Comparison of ENCODE assay signal across 8 cellular contexts in genomic region chr7:73578342-73579124, GRCh38. TPM values are rescaled to one million over a fixed set of nuclear protein-coding genes. Genes with fewer than 3 reads are reported as not detected.
DNase-seq lines count a peak whose midpoint lies in the region; ATAC-seq and TF ChIP-seq lines count a peak whose summit lies in the region.

A gene with protein sequence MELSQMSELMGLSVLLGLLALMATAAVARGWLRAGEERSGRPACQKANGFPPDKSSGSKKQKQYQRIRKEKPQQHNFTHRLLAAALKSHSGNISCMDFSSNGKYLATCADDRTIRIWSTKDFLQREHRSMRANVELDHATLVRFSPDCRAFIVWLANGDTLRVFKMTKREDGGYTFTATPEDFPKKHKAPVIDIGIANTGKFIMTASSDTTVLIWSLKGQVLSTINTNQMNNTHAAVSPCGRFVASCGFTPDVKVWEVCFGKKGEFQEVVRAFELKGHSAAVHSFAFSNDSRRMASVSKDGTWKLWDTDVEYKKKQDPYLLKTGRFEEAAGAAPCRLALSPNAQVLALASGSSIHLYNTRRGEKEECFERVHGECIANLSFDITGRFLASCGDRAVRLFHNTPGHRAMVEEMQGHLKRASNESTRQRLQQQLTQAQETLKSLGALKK (minus strand): TSS chr7:73578579. CDS start chr7:73578549, 30 bp downstream.

- peak within 1 kb of the TSS; percentile 36 for H3K18ac ChIP-seq in IMR-90 (ENCODE audit: low read depth, low read length)

- H3K56ac ChIP-seq in IMR-90 (ENCODE audit: extremely low read depth, insufficient read depth, low read length) = peak within 1 kb of the TSS; percentile 86; the same call in 1 of the 2 replicates

- no peak within 1 kb of the TSS for H2BK120ac ChIP-seq in IMR-90 (ENCODE audit: low read depth, low read length)

- WGBS in IMR-90 (ENCODE audit: extremely low coverage in 2 of 2, insufficient read length in 1 of 2), 2 experiments = 1% methylated on average over 22 of the region's 75 CpGs; no CpG with 5 or more reads in 1 of the 2 experiments

- intact Hi-C loops in IMR-90 (cut with micrococcal nuclease) = no loop called here
- intact Hi-C loops in mucosa of descending colon (cut with DNase I, micrococcal nuclease) = no loop called here

- H3K14ac ChIP-seq in IMR-90 (replicated peaks; ENCODE audit: low read depth, low read length) = peak within 1 kb of the TSS; percentile 97

- H2BK5ac ChIP-seq in IMR-90 (ENCODE audit: low read depth, low read length, poor library complexity, severe bottlenecking) = peak within 1 kb of the TSS; percentile 63

- H3K27me3 ChIP-seq in IMR-90 (ENCODE audit: control insufficient read depth, insufficient read depth, low read length) = no peaks in the 10 kb centered on the region

- no peak for TF ChIP-seq RAD21 in IMR-90 (IDR thresholded peaks at IDR 0.05; ENCODE audit: low read length)

- H3K27ac ChIP-seq in IMR-90 (ENCODE audit: insufficient read depth, low read length) = peak within 1 kb of the TSS; percentile 81

- TF ChIP-seq POLR2A in IMR-90 (IDR thresholded peaks at IDR 0.05; ENCODE audit: low read depth, low read length) = peak; percentile 97

- peak within 1 kb of the TSS; percentile 74 for H2AK5ac ChIP-seq in IMR-90 (ENCODE audit: low read depth, low read length)

- ATAC-seq in GM21528 (IDR thresholded peaks at IDR 0.05; ENCODE audit: low FRiP score, unreplicated experiment) (peak; percentile 84), IMR-90 (ENCODE audit: low read depth) (peak; percentile 96), mucosa of descending colon (peak; percentile 96)

- H3K9ac ChIP-seq in IMR-90 (ENCODE audit: low read depth, low read length) = peak within 1 kb of the TSS; percentile 97

- H3K23ac ChIP-seq in IMR-90 (ENCODE audit: low read depth, low read length) = peak within 1 kb of the TSS; percentile 97

- no TSS peak for BruUV-seq in IMR-90 (replicated peaks; lab: Mats Ljungman, UMichigan)

- H3K4me1 ChIP-seq in IMR-90 (ENCODE audit: control insufficient read depth, insufficient read depth, low read length) (peaks cover 6% of the 10 kb centered on the region), mucosa of descending colon (ENCODE audit: low read depth) (peaks cover 10% of the 10 kb centered on the region)

- H3K4ac ChIP-seq in IMR-90 (ENCODE audit: low read depth, low read length) = peak within 1 kb of the TSS; percentile 87

- H4K20me1 ChIP-seq in IMR-90 (ENCODE audit: insufficient read depth, low read length) = peaks cover 25% of the 10 kb centered on the region

- in situ Hi-C loops in IMR-90 (cut with MboI; ENCODE audit: low sequenced_read_pairs) = no loop called here

- H3K36me3 ChIP-seq in IMR-90 (ENCODE audit: control insufficient read depth, insufficient read depth, low read length) (peaks cover 13% of the 10 kb centered on the region), mucosa of descending colon (ENCODE audit: low read depth) (no peaks in the 10 kb centered on the region)

- peak within 1 kb of the TSS; percentile 1; the same call in 1 of the 3 replicates for H2BK15ac ChIP-seq in IMR-90 (ENCODE audit: low read depth, low read length)

- H3K9me3 ChIP-seq in IMR-90 (ENCODE audit: control insufficient read depth, insufficient read depth, low read length) (no peaks in the 10 kb centered on the region), mucosa of descending colon (no peaks in the 10 kb centered on the region)

- TF ChIP-seq CTCF in IMR-90 (conservative IDR thresholded peaks at IDR 0.05; ENCODE audit: low read depth, low read length) (peak; percentile 23; the same call in 1 of the 2 replicates), epithelial cell of esophagus (IDR thresholded peaks at IDR 0.05; ENCODE audit: insufficient read depth, low read depth, low read length, missing control alignments) (peak; percentile 32), mucosa of descending colon (IDR thresholded peaks at IDR 0.05) (peak; percentile 19)

- H4K5ac ChIP-seq in IMR-90 (ENCODE audit: low read depth, low read length) = peak within 1 kb of the TSS; percentile 69

- peaks cover 19 to 38% of the 10 kb centered on the region in 2 experiments; a peak in 3 of 4 replicates for H3K79me1 ChIP-seq in IMR-90 (ENCODE audit: low read depth in 1 of 2, low read length in 2 of 2)

- H3K4me3 ChIP-seq in IMR-90 (ENCODE audit: insufficient read depth, low read depth, low read length) (peak within 1 kb of the TSS; percentile 70), epithelial cell of esophagus (ENCODE audit: low read length) (peak within 1 kb of the TSS; percentile 91), mucosa of descending colon (peak within 1 kb of the TSS; percentile 81)

- H4K8ac ChIP-seq in IMR-90 (ENCODE audit: low read depth in 2 of 2, low read length in 2 of 2) = peak within 1 kb of the TSS; percentile 56 to 96

- dilution Hi-C loops in IMR-90 (cut with HindIII; ENCODE audit: low sequenced_read_pairs, unreplicated experiment) = no loop called here

- H2AK9ac ChIP-seq in IMR-90 (replicated peaks; ENCODE audit: low read depth, low read length, poor library complexity) = peak within 1 kb of the TSS; percentile 88

- H3K9me1 ChIP-seq in IMR-90 (ENCODE audit: insufficient read depth, low read length) = peaks cover 5% of the 10 kb centered on the region

- H2BK20ac ChIP-seq in IMR-90 (ENCODE audit: low read depth, low read length) = no peak within 1 kb of the TSS

- peak; percentile 98 for DNase-seq in DMS153 (lab: John Stamatoyannopoulos, UW)
- peak; percentile 97 for DNase-seq in IMR-90
- peak; percentile 100 for DNase-seq in OCI-M1 (lab: John Stamatoyannopoulos, UW)
- DNase-seq in activated T-cell treated with anti-CD3 and anti-CD28 coated beads for 24 hours (ENCODE audit: low read depth) = peak; percentile 96
- peak; percentile 99 for DNase-seq in epithelial cell of esophagus (ENCODE audit: low read depth)
- DNase-seq in mucosa of descending colon = peak; percentile 99 to 100 (median 99)
- peak; percentile 96 for DNase-seq in stimulated activated CD8-positive, alpha-beta memory T cell treated with anti-CD3 and anti-CD28 coated beads, Interleukin-4, amount 100 ng/mL, for 24 hours (ENCODE audit: low read depth)

- peak within 1 kb of the TSS; percentile 88 for H4K91ac ChIP-seq in IMR-90 (ENCODE audit: insufficient read depth, low read depth, low read length)

- POLR2A ChIA-PET in IMR-90 (lab: Charles Lee; ENCODE audit: unreplicated experiment) = interaction anchor here (0.6 kb wide), 3 partner anchors 10 to 97 kb away, joined by 3 to 4 read pairs (median 4); no protein-coding TSS in a partner anchor

- peak within 1 kb of the TSS; percentile 82 for H3K4me2 ChIP-seq in IMR-90 (ENCODE audit: low read depth, low read length)

- H2AFZ ChIP-seq in IMR-90 (replicated peaks; ENCODE audit: low read length, poor library complexity) = peak within 1 kb of the TSS; percentile 91

- CTCF ChIA-PET in IMR-90 (lab: Yijun Ruan, JAX) = no interaction called here

TF ChIP-seq in IMR-90, 13 proteins besides CTCF, POLR2A, EP300 and RAD21:
- TF ChIP-seq CHD1 (IDR thresholded peaks at IDR 0.05; ENCODE audit: low read depth, low read length) = no peak
- TF ChIP-seq MXI1 (IDR thresholded peaks at IDR 0.05; ENCODE audit: borderline replicate concordance, low read depth, low read length) = peak; percentile 60; the same call in 1 of the 2 replicates
- peak; percentile 64; the same call in 1 of the 2 replicates for TF ChIP-seq MAZ (IDR thresholded peaks at IDR 0.05; ENCODE audit: borderline replicate concordance, low read depth, low read length)
- TF ChIP-seq BHLHE40 (IDR thresholded peaks at IDR 0.05; ENCODE audit: low read depth, low read length) = no peak

RNA-seq across cellular contexts. Expression of the gene that starts here (rescaled TPM):
- total RNA-seq in IMR-90 (2012; rRNA removed) (81.7 and 94.1 TPM in 2 replicates), mucosa of descending colon (10 to 100 TPM; 25.4 to 42.4 (median 31.1) TPM)
- 61.8 and 72.6 TPM in 2 replicates for polyA plus RNA-seq in IMR-90 (2012; rRNA removed)
- polyA plus RNA-seq in IMR-90 (2012; cell fraction: cytosol; rRNA removed) = 22.3 and 54.6 TPM in 2 replicates
- 42.5 and 66.2 TPM in 2 replicates for polyA plus RNA-seq in IMR-90 (2012; cell fraction: nucleus; rRNA removed; ENCODE audit: low replicate concordance)

Comparison
In these comparisons a context has a peak if more than half of its experiments do, and no peak if none do; other contexts are left out.
1. Peak in every context shown above with its lines: DNase-seq, ATAC-seq, H3K4me3 ChIP-seq and H3K27ac ChIP-seq.